ENCODE assay signal across 25 cellular contexts in the genomic region with DNA sequence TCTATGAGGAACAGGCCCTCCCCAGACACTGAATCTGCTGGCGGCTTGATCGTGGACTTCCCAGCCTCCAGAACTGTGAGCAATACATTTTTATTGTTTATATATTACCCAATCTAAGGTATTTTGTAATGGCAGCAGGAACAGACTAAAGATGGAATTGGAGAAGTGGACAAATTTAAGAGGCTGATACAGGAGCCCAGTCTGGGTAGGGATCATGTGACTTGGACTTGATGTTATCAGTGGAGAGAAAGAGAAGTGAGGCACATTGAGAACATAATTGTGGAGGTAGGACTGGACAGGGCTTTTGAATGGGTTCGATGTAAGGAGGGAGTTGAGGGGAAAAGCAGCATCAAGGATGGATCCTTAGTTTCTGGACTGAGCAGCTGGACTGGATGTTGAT.
"Had no signal": no experiment of that assay in that cellular context is flagged by ENCODE, and none has a peak within 500 bp of the region (broad histone marks: within the 10 kb centered on the region; RNA-seq: fewer than 3 reads in every experiment).

No MANE protein-coding gene starts in this region.

- FAIRE-seq: pancreas had no signal

- H3K27ac ChIP-seq: cardiac muscle cell, heart left ventricle, neutrophil, pancreas, psoas muscle, right atrium auricular region, stomach, transverse colon, uterus had no signal

- H3K4me3 ChIP-seq: cardiac muscle cell, heart left ventricle, pancreas, psoas muscle, right atrium auricular region, stomach, transverse colon, uterus had no signal

- H3K4me1 ChIP-seq: pancreas, psoas muscle, right atrium auricular region, transverse colon, uterus had no signal

- H3K27ac Mint-ChIP-seq: activated CD8-positive, alpha-beta T cell treated with anti-CD3 and anti-CD28 coated beads, Interleukin-2, amount 10 ng/mL, durations not matched to agents 7 days and 5 days; activated naive CD8-positive, alpha-beta T cell treated with anti-CD3 and anti-CD28 coated beads, Interleukin-2, amount 50 U/mL, for 24 hours; activated T-helper 1 cell treated with anti-CD3 and anti-CD28 coated beads, Interleukin-12 subunit alpha, Interleukin-12 subunit beta, Interleukin-2, Interleukin-4 antibody, amounts not matched to agents 30 ng/mL and 10 ng/mL and 1 ng/mL, durations not matched to agents 14 hours and 24 hours and 36 hours; endodermal cell; memory B cell; nephron; stimulated activated memory B cell treated with anti-CD40 and anti-IgM and Interleukin-4, amounts not matched to agents 10 μg/mL and 1 μg/mL and 100 μg/mL, for 72 hours had no signal

- H3K4me1 Mint-ChIP-seq: nephron had no signal

- H3K36me3 ChIP-seq: cardiac muscle cell, heart left ventricle, neutrophil, pancreas, right atrium auricular region, stomach, transverse colon, uterus had no signal

- ATAC-seq: activated CD8-positive, alpha-beta T cell treated with anti-CD3 and anti-CD28 coated beads, Interleukin-2, amount 10 ng/mL, durations not matched to agents 7 days and 5 days; activated naive CD8-positive, alpha-beta T cell treated with anti-CD3 and anti-CD28 coated beads, Interleukin-2, amount 50 U/mL, for 24 hours; heart left ventricle; left cardiac atrium; pancreas; psoas muscle; stimulated activated memory B cell treated with anti-CD40 and anti-IgM and Interleukin-4, amounts not matched to agents 10 μg/mL and 1 μg/mL and 100 μg/mL, for 72 hours had no signal

- H3K9me3 Mint-ChIP-seq: activated naive CD8-positive, alpha-beta T cell treated with anti-CD3 and anti-CD28 coated beads, Interleukin-2, amount 50 U/mL, for 24 hours; activated T-helper 1 cell treated with anti-CD3 and anti-CD28 coated beads, Interleukin-12 subunit alpha, Interleukin-12 subunit beta, Interleukin-2, Interleukin-4 antibody, amounts not matched to agents 30 ng/mL and 10 ng/mL and 1 ng/mL, durations not matched to agents 14 hours and 24 hours and 36 hours; endodermal cell had no signal

- H3K36me3 Mint-ChIP-seq: stimulated activated memory B cell treated with anti-CD40 and anti-IgM and Interleukin-4, amounts not matched to agents 10 μg/mL and 1 μg/mL and 100 μg/mL, for 72 hours had no signal

- H3K4me3 Mint-ChIP-seq: activated CD8-positive, alpha-beta T cell treated with anti-CD3 and anti-CD28 coated beads, Interleukin-2, amount 10 ng/mL, durations not matched to agents 7 days and 5 days; activated naive CD8-positive, alpha-beta T cell treated with anti-CD3 and anti-CD28 coated beads, Interleukin-2, amount 50 U/mL, for 24 hours; activated T-helper 1 cell treated with anti-CD3 and anti-CD28 coated beads, Interleukin-12 subunit alpha, Interleukin-12 subunit beta, Interleukin-2, Interleukin-4 antibody, amounts not matched to agents 30 ng/mL and 10 ng/mL and 1 ng/mL, durations not matched to agents 14 hours and 24 hours and 36 hours; endodermal cell; memory B cell; nephron; stimulated activated memory B cell treated with anti-CD40 and anti-IgM and Interleukin-4, amounts not matched to agents 10 μg/mL and 1 μg/mL and 100 μg/mL, for 72 hours had no signal

- H3K27me3 ChIP-seq: cardiac muscle cell, pancreas, right atrium auricular region, uterus had no signal

- DNase-seq: activated CD4-positive, alpha-beta T cell treated with anti-CD3 and anti-CD28 coated beads for 1 hour; activated CD4-positive, alpha-beta T cell treated with anti-CD3 and anti-CD28 coated beads, Interleukin-2, amount 50 U/mL, for 1 hour; activated CD8-positive, alpha-beta T cell treated with anti-CD3 and anti-CD28 coated beads, Interleukin-2, amount 10 ng/mL, durations not matched to agents 7 days and 5 days; activated gamma-delta T cell; activated naive CD4-positive, alpha-beta T cell treated with anti-CD3 and anti-CD28 coated beads, Interleukin-2, amount 50 U/mL, for 16 hours; activated naive CD8-positive, alpha-beta T cell treated with anti-CD3 and anti-CD28 coated beads, Interleukin-2, amount 50 U/mL, for 24 hours; cortex of kidney; endodermal cell; heart left ventricle; islet precursor cell; left cardiac atrium; pancreas; psoas muscle; stimulated activated CD4-positive, alpha-beta T cell treated with anti-CD3 and anti-CD28 coated beads, Interleukin-12 subunit alpha, Interleukin-12 subunit beta, amount 100 ng/mL, for 4 hours; stimulated activated CD4-positive, alpha-beta T cell treated with anti-CD3 and anti-CD28 coated beads, Interleukin-1b, Interleukin-23, amount 100 ng/mL, for 48 hours; stomach; transverse colon; uterus had no signal

- H3K9me3 ChIP-seq: heart left ventricle, neutrophil, pancreas, psoas muscle, right atrium auricular region, stomach, transverse colon, uterus had no signal
